Comparison of ENCODE assay signal across 1 cellular context in genomic region chr10:73495884-73496674, GRCh38.
TF ChIP-seq lines count a peak whose summit lies in the region.

Gene PPP3CB, minus strand, starts transcription at chr10:73496024. Its CDS starts 135 bp downstream, at chr10:73495889.

TF ChIP-seq in K562, 482 proteins besides CTCF, POLR2A, EP300 and RAD21 (continued from another document and continues in another):
- 0 out of 2 replicates have a peak, but pooled peaks have one; percentile 33 for TF ChIP-seq ARID4B (CRISPR knock-in tag; IDR thresholded peaks at IDR 0.05)
- no peak for TF ChIP-seq ZNF830 (CRISPR knock-in tag; IDR thresholded peaks at IDR 0.05)
- no peak for TF ChIP-seq ZNF282 (CRISPR knock-in tag; IDR thresholded peaks at IDR 0.05)
- peak; percentile 23; the same call in 1 of the 2 replicates for TF ChIP-seq BHLHE40 (IDR thresholded peaks at IDR 0.05; ENCODE audit: low read length)
- TF ChIP-seq ZBTB17 (CRISPR knock-in tag; IDR thresholded peaks at IDR 0.05) = no peak
- no peak for TF ChIP-seq PCBP1 (IDR thresholded peaks at IDR 0.05; ENCODE audit: low read depth, low read length, poor library complexity, severe bottlenecking)
- peak; percentile 26; the same call in 1 of the 2 replicates for TF ChIP-seq ARID3A (IDR thresholded peaks at IDR 0.05; ENCODE audit: borderline replicate concordance, low read depth, low read length)
- peak in 1 of 2 experiments; percentile 78; a peak in 2 of 4 replicates for TF ChIP-seq ARNT (IDR thresholded peaks at IDR 0.05)
- TF ChIP-seq HBP1 (CRISPR knock-in tag; IDR thresholded peaks at IDR 0.05) = no peak
- no peak for TF ChIP-seq RBM25 (IDR thresholded peaks at IDR 0.05; ENCODE audit: low read depth, low read length, severe bottlenecking)
- TF ChIP-seq USF2 (CRISPR knock-in tag; IDR thresholded peaks at IDR 0.05) = no peak
- no peak; the same call in 1 of the 2 replicates for TF ChIP-seq JUN (IDR thresholded peaks at IDR 0.05; ENCODE audit: borderline replicate concordance, low read depth, low read length)
- TF ChIP-seq JUN (CRISPR knock-in tag; IDR thresholded peaks at IDR 0.05; ENCODE audit: borderline replicate concordance) = no peak
- no peak for TF ChIP-seq HES1 (IDR thresholded peaks at IDR 0.05; ENCODE audit: low read depth)
- no peak for TF ChIP-seq SRSF7 (optimal IDR thresholded peaks at IDR 0.05; ENCODE audit: low read depth, low read length)
- TF ChIP-seq TCF3 (CRISPR knock-in tag; IDR thresholded peaks at IDR 0.05) = no peak
- TF ChIP-seq EHMT2 (IDR thresholded peaks at IDR 0.05) = peak; percentile 43; the same call in 1 of the 2 replicates
- TF ChIP-seq GTF2A2 (tag; IDR thresholded peaks at IDR 0.05) = no peak
- no peak for TF ChIP-seq ZNF644 (tag; IDR thresholded peaks at IDR 0.05; ENCODE audit: low read depth)
- no peak for TF ChIP-seq NCOA6 (IDR thresholded peaks at IDR 0.05)
- TF ChIP-seq SMARCA4 (IDR thresholded peaks at IDR 0.05) = peak; percentile 43; the same call in 1 of the 2 replicates
- 0 out of 2 replicates have a peak, but pooled peaks have one; percentile 5 for TF ChIP-seq ARID1B (IDR thresholded peaks at IDR 0.05)
- TF ChIP-seq HMGXB4 (CRISPR knock-in tag; IDR thresholded peaks at IDR 0.05) = no peak
- no peak for TF ChIP-seq ZNF277 (CRISPR knock-in tag; IDR thresholded peaks at IDR 0.05; ENCODE audit: borderline replicate concordance)
- TF ChIP-seq CBX3 (IDR thresholded peaks at IDR 0.05; ENCODE audit: borderline replicate concordance in 1 of 2, low read length in 2 of 2) = peak in 1 of 2 experiments; percentile 90; a peak in 2 of 3 replicates
- peak; percentile 6; the same call in 1 of the 2 replicates for TF ChIP-seq ATF7 (IDR thresholded peaks at IDR 0.05)
- no peak for TF ChIP-seq POLR3A (IDR thresholded peaks at IDR 0.05; ENCODE audit: borderline replicate concordance, extremely low read depth, insufficient read depth, insufficient read length)
- TF ChIP-seq SMARCA5 (IDR thresholded peaks at IDR 0.05) = no peak
- no peak for TF ChIP-seq MXD1 (CRISPR knock-in tag; IDR thresholded peaks at IDR 0.05; ENCODE audit: borderline replicate concordance, poor library complexity, severe bottlenecking)
- peak; percentile 23; the same call in 1 of the 2 replicates for TF ChIP-seq HDAC2 (IDR thresholded peaks at IDR 0.05)
- no peak for TF ChIP-seq GABPB1 (CRISPR knock-in tag; IDR thresholded peaks at IDR 0.05)
- no peak for TF ChIP-seq KAT7 (CRISPR knock-in tag; IDR thresholded peaks at IDR 0.05; ENCODE audit: borderline replicate concordance)
- TF ChIP-seq BCL6 (CRISPR knock-in tag; IDR thresholded peaks at IDR 0.05) = no peak
- no peak for TF ChIP-seq ZNF586 (CRISPR knock-in tag; conservative IDR thresholded peaks at IDR 0.05)
- no peak for TF ChIP-seq LEF1 (IDR thresholded peaks at IDR 0.05)
- no peak for TF ChIP-seq TGIF2 (CRISPR knock-in tag; IDR thresholded peaks at IDR 0.05)
- TF ChIP-seq CREB1 (IDR thresholded peaks at IDR 0.05) = peak; percentile 73; the same call in 1 of the 2 replicates
- TF ChIP-seq CREB1 (CRISPR knock-in tag; IDR thresholded peaks at IDR 0.05) = no peak
- TF ChIP-seq ETS1 (conservative IDR thresholded peaks at IDR 0.05; ENCODE audit: control insufficient read depth, low read depth, low read length) = no peak
- TF ChIP-seq THAP12 (CRISPR knock-in tag; IDR thresholded peaks at IDR 0.05) = no peak
- TF ChIP-seq MYNN (IDR thresholded peaks at IDR 0.05) = 0 out of 2 replicates have a peak, but pooled peaks have one; percentile 3
- no peak for TF ChIP-seq MYNN (CRISPR knock-in tag; IDR thresholded peaks at IDR 0.05)
- TF ChIP-seq CHD1 (IDR thresholded peaks at IDR 0.05; ENCODE audit: low read length) = no peak
- TF ChIP-seq SMARCB1 (IDR thresholded peaks at IDR 0.05; ENCODE audit: insufficient read length, low read depth) = no peak
- TF ChIP-seq CBX8 (IDR thresholded peaks at IDR 0.05; ENCODE audit: borderline replicate concordance, extremely low read depth, low read depth, low read length, poor library complexity, severe bottlenecking) = no peak
- TF ChIP-seq VEZF1 (CRISPR knock-in tag; IDR thresholded peaks at IDR 0.05) = peak; percentile 93
